19 cellular contexts compared by ENCODE assay signal in genomic region chr14:55359307-55359706, GRCh38. TPM values are rescaled to one million over a fixed set of nuclear protein-coding genes. Genes with fewer than 3 reads are reported as not detected.
A peak's percentile ranks its signal among the peaks of the same experiment; 100 is the strongest.
DNase-seq lines count a peak whose midpoint lies in the region; ATAC-seq, FAIRE-seq and TF ChIP-seq lines count a peak whose summit lies in the region.
"Had no signal": no experiment of that assay in that cellular context is flagged by ENCODE, and none has a peak within 500 bp of the region (broad histone marks: within the 10 kb centered on the region; RNA-seq: fewer than 3 reads in every experiment).

No MANE protein-coding gene starts in this region.

- H3K9me3 ChIP-seq in AG04450 (ENCODE audit: control insufficient read depth, insufficient read depth, low read length) (no peaks in the 10 kb centered on the region), PC-3 (ENCODE audit: low read length) (no peaks in the 10 kb centered on the region), mesenchymal stem cell (ENCODE audit: control insufficient read depth, low read length) (no peaks in the 10 kb centered on the region)
- no peaks in the 10 kb centered on the region for H3K9me3 ChIP-seq in effector memory CD4-positive, alpha-beta T cell (ENCODE audit: control insufficient read depth, low read length)
- H3K9me3 ChIP-seq: Caco-2, HAP-1 had no signal

- H2BK12ac ChIP-seq in mesenchymal stem cell (ENCODE audit: low read length in 2 of 2), result no peak overlapping the region

- H3K14ac ChIP-seq in mesenchymal stem cell (ENCODE audit: low read length in 2 of 2), result no peak overlapping the region

- BruUV-seq in PC-3 (replicated peaks; lab: Mats Ljungman, UMichigan), result no TSS peak

- no peak for DNase-seq in AG04450 (ENCODE audit: low read depth, low spot score)
- DNase-seq in GM12891 (ENCODE audit: insufficient read length, low spot score), result no peak
- DNase-seq in PC-3, result peak; percentile 44
- DNase-seq in mesenchymal stem cell, result peak; percentile 17
- DNase-seq in effector memory CD4-positive, alpha-beta T cell, result no peak
- DNase-seq in dedifferentiated amniotic fluid mesenchymal stem cell (ENCODE audit: extremely low spot score), result no peak
- DNase-seq: AML-193; Caco-2; CD4-positive, alpha-beta T cell; DMS153; DMS79; GDM1; GM23248 had no signal

- peaks cover 14% of the 10 kb centered on the region; the same call in 1 of the 2 replicates for H3K79me2 ChIP-seq in PC-3 (ENCODE audit: low read length)

- H3K27me3 ChIP-seq in AG04450 (ENCODE audit: control insufficient read depth, insufficient read depth, low read length), result no peaks in the 10 kb centered on the region
- H3K27me3 ChIP-seq in PC-3 (ENCODE audit: low read length), result no peaks in the 10 kb centered on the region
- H3K27me3 ChIP-seq in mesenchymal stem cell (ENCODE audit: control insufficient read depth in 1 of 2, insufficient read depth in 1 of 2, low read length in 2 of 2), result no peaks in the 10 kb centered on the region
- no peaks in the 10 kb centered on the region for H3K27me3 ChIP-seq in effector memory CD4-positive, alpha-beta T cell (replicated peaks; ENCODE audit: control insufficient read depth, insufficient read depth, low read length, poor library complexity, severe bottlenecking)

- H3K36me3 ChIP-seq in PC-3 (ENCODE audit: low read depth, low read length) (peaks cover 6% of the 10 kb centered on the region; the same call in 1 of the 2 replicates), mesenchymal stem cell (ENCODE audit: control insufficient read depth in 1 of 2, insufficient read depth in 2 of 2, low read depth in 1 of 2, low read length in 2 of 2) (peaks cover 28 to 29% of the 10 kb centered on the region in 2 experiments)
- H3K36me3 ChIP-seq in effector memory CD4-positive, alpha-beta T cell (ENCODE audit: control insufficient read depth, insufficient read depth, low read length), result no peaks in the 10 kb centered on the region
- H3K36me3 ChIP-seq: HAP-1 had no signal

- no peaks in the 10 kb centered on the region for H3F3A ChIP-seq in PC-3 (ENCODE audit: low read length, unreplicated experiment)

- H2BK15ac ChIP-seq in mesenchymal stem cell (ENCODE audit: low read depth, poor library complexity, severe bottlenecking), result no peak overlapping the region

- H4K20me1 ChIP-seq in PC-3 (ENCODE audit: low read length), result no peaks in the 10 kb centered on the region

- H2AFZ ChIP-seq in PC-3 (ENCODE audit: low read length), result no peak overlapping the region
- H2AFZ ChIP-seq in mesenchymal stem cell (ENCODE audit: low read depth, low read length), result no peak overlapping the region
- H2AFZ ChIP-seq: GM23248 had no signal

- POLR2A ChIA-PET in AG04450 (lab: Yijun Ruan, JAX), result no interaction called here
- POLR2A ChIA-PET in PC-3 (lab: Charles Lee; ENCODE audit: unreplicated experiment), result no interaction called here

- TF ChIP-seq CTCF in AG04450 (IDR thresholded peaks at IDR 0.05; ENCODE audit: low read depth, low read length) (no peak), PC-3 (conservative IDR thresholded peaks at IDR 0.05; ENCODE audit: low read depth, low read length) (no peak)

- no peak overlapping the region for H2BK120ac ChIP-seq in mesenchymal stem cell (ENCODE audit: low read depth, low read length)

- WGBS in mesenchymal stem cell, result 55% methylated on average over 1 of the region's 4 CpGs

- intact Hi-C loops in PC-3 (cut with micrococcal nuclease), result no loop called here

- peaks cover 33% of the 10 kb centered on the region for H3K79me1 ChIP-seq in mesenchymal stem cell (replicated peaks; ENCODE audit: low read length, poor library complexity, severe bottlenecking)

- H3K27ac ChIP-seq in AG04450 (ENCODE audit: low read depth, low read length) (peak overlapping the region; percentile 31), PC-3 (ENCODE audit: low read length) (peak overlapping the region; percentile 15), mesenchymal stem cell (ENCODE audit: low read length, poor library complexity, severe bottlenecking) (no peak overlapping the region)
- H3K27ac ChIP-seq in effector memory CD4-positive, alpha-beta T cell (ENCODE audit: insufficient read depth, low read length, poor library complexity, severe bottlenecking), result no peak overlapping the region
- H3K27ac ChIP-seq: C4-2B, GM23248, KMS-11 had no signal

- no peaks in the 10 kb centered on the region for H3K9me2 ChIP-seq in PC-3 (replicated peaks; ENCODE audit: low read length)

- TF ChIP-seq POLR2A in GM12891 (IDR thresholded peaks at IDR 0.05; ENCODE audit: low read depth, low read length), result no peak

- CTCF ChIA-PET in AG04450 (lab: Charles Lee) (interaction anchor here (1.4 kb wide), 1 partner anchor 89 kb away, joined by 3 read pairs; no protein-coding TSS in a partner anchor), PC-3 (lab: Charles Lee) (no interaction called here)

- FAIRE-seq in GM12891 (lab: Jason Lieb, UNC), result peak; percentile 57
- FAIRE-seq: GM19239 had no signal

- no peak overlapping the region for H4K91ac ChIP-seq in mesenchymal stem cell (ENCODE audit: low read length)

- no peak overlapping the region for H4K8ac ChIP-seq in mesenchymal stem cell (ENCODE audit: low read length)

- ATAC-seq in PC-3 (no peak), HG03025 (IDR thresholded peaks at IDR 0.05; ENCODE audit: low FRiP score, unreplicated experiment) (no peak), GM18498 (IDR thresholded peaks at IDR 0.05; ENCODE audit: unreplicated experiment) (no peak)

- H3K4ac ChIP-seq in mesenchymal stem cell (ENCODE audit: low read depth in 1 of 2, low read length in 2 of 2), result no peak overlapping the region

- H2AK5ac ChIP-seq in mesenchymal stem cell (ENCODE audit: low read length, severe bottlenecking), result no peak overlapping the region

- no peak overlapping the region for H3K23ac ChIP-seq in mesenchymal stem cell (ENCODE audit: low read length in 2 of 2)

- H3K4me3 ChIP-seq in AG04450 (ENCODE audit: low read depth, low read length) (no peak overlapping the region), PC-3 (ENCODE audit: low read length) (no peak overlapping the region), mesenchymal stem cell (ENCODE audit: insufficient read depth in 1 of 2, low read depth in 1 of 2, low read length in 2 of 2) (no peak overlapping the region)
- H3K4me3 ChIP-seq in effector memory CD4-positive, alpha-beta T cell (ENCODE audit: insufficient read depth, low read depth, low read length, poor library complexity, severe bottlenecking), result no peak overlapping the region
- H3K4me3 ChIP-seq: GM23248, HAP-1 had no signal

- H3K9ac ChIP-seq in PC-3 (ENCODE audit: low read length), result no peak overlapping the region
- no peak overlapping the region for H3K9ac ChIP-seq in mesenchymal stem cell (ENCODE audit: low read length)
- H3K9ac ChIP-seq: GM23248, KMS-11 had no signal

- H3K4me1 ChIP-seq in PC-3 (ENCODE audit: insufficient read depth, low read length) (peaks cover 52% of the 10 kb centered on the region), mesenchymal stem cell (ENCODE audit: control insufficient read depth, insufficient read depth, low read depth, low read length) (peaks cover 2% of the 10 kb centered on the region)
- H3K4me1 ChIP-seq in effector memory CD4-positive, alpha-beta T cell (ENCODE audit: control insufficient read depth, insufficient read depth, low read length, poor library complexity, severe bottlenecking), result no peaks in the 10 kb centered on the region
- H3K4me1 ChIP-seq: Caco-2, HAP-1 had no signal

- H3K4me2 ChIP-seq in PC-3 (ENCODE audit: low read length), result no peak overlapping the region
- no peak overlapping the region for H3K4me2 ChIP-seq in mesenchymal stem cell (ENCODE audit: low read length, poor library complexity, severe bottlenecking)
- H3K4me2 ChIP-seq: KMS-11 had no signal

- H2BK5ac ChIP-seq in mesenchymal stem cell (ENCODE audit: low read depth, low read length, poor library complexity, severe bottlenecking), result no peak overlapping the region

- H3K18ac ChIP-seq in mesenchymal stem cell (ENCODE audit: low read depth in 1 of 2, low read length in 2 of 2), result no peak overlapping the region

TF ChIP-seq in GM12891, 5 proteins besides CTCF, POLR2A, EP300 and RAD21:
- TF ChIP-seq PAX5 (IDR thresholded peaks at IDR 0.05; ENCODE audit: insufficient read depth, low read length, severe bottlenecking) (no peak), SPI1 (IDR thresholded peaks at IDR 0.05; ENCODE audit: low read depth, low read length) (no peak), TAF1 (IDR thresholded peaks at IDR 0.05; ENCODE audit: low read depth, low read length) (no peak), POLR2AphosphoS5 (IDR thresholded peaks at IDR 0.05; ENCODE audit: low read depth, low read length) (no peak), POU2F2 (IDR thresholded peaks at IDR 0.05; ENCODE audit: low read depth, low read length) (no peak)
TF ChIP-seq in GM12891: peak in this region for 0.

RNA-seq across cellular contexts. Expression of gene ATG14, which starts 52.3 kb away (rescaled TPM):
- 12.2 and 14.9 TPM in 2 replicates for polyA plus RNA-seq in AG04450 (2011; rRNA removed)
- polyA minus RNA-seq in AG04450 (2011; rRNA and poly(A)+ RNA removed), result 11.1 and 14.0 TPM in 2 replicates
- 4.3 TPM for polyA plus RNA-seq in GM12891 (2012; ENCODE audit: low read depth, missing spikeins)
- total RNA-seq in PC-3 (2014; rRNA removed), result 20.2 and 22.5 TPM in 2 replicates
- 6.2 TPM for polyA plus RNA-seq in mesenchymal stem cell (2013, experiment 1 of 2)
- polyA plus RNA-seq in mesenchymal stem cell (2013, experiment 2 of 2), result 6.5 TPM

Comparison
In these comparisons a context has a peak if more than half of its experiments do, and no peak if none do; other contexts are left out.
1. DNase-seq: peak in PC-3 (single experiment) and mesenchymal stem cell (single experiment); none in AG04450 (single experiment), GM12891 (single experiment), effector memory CD4-positive, alpha-beta T cell (0 of 3) and dedifferentiated amniotic fluid mesenchymal stem cell (single experiment).
2. H3K27ac ChIP-seq: peak in AG04450 (single experiment) and PC-3 (single experiment); none in mesenchymal stem cell (single experiment) and effector memory CD4-positive, alpha-beta T cell (single experiment).